12 cellular contexts compared by ENCODE assay signal in genomic region chr17:56109811-56110210, GRCh38. TPM values are rescaled to one million over a fixed set of nuclear protein-coding genes. Genes with fewer than 3 reads are reported as not detected.
DNase-seq lines count a peak whose midpoint lies in the region; ATAC-seq and TF ChIP-seq lines count a peak whose summit lies in the region.
"Had no signal": no experiment of that assay in that cellular context is flagged by ENCODE, and none has a peak within 500 bp of the region (broad histone marks: within the 10 kb centered on the region; RNA-seq: fewer than 3 reads in every experiment).

No MANE protein-coding gene starts in this region.

- ATAC-seq in HG02798 (IDR thresholded peaks at IDR 0.05; ENCODE audit: poor library complexity, unreplicated experiment): no peak
- ATAC-seq in GM18870 (IDR thresholded peaks at IDR 0.05; ENCODE audit: unreplicated experiment): no peak
- no peak for ATAC-seq in GM18861 (IDR thresholded peaks at IDR 0.05; ENCODE audit: unreplicated experiment)
- ATAC-seq: GM23338 had no signal

- H3K27me3 ChIP-seq in mucosa of stomach (ENCODE audit: control insufficient read depth, insufficient read depth, low read length): no peaks in the 10 kb centered on the region

- no peaks in the 10 kb centered on the region for H3K36me3 ChIP-seq in mucosa of stomach (ENCODE audit: control insufficient read depth, insufficient read depth, low read length)

- H3K4me3 ChIP-seq in mucosa of stomach (ENCODE audit: low read length): no peak overlapping the region
- H3K4me3 ChIP-seq: GM23338 had no signal

- TF ChIP-seq CTCF in VCaP (conservative IDR thresholded peaks at IDR 0.05): no peak

- H3K9ac ChIP-seq in mucosa of stomach (ENCODE audit: low read length): peak overlapping the region; percentile 14

- H3K9me3 ChIP-seq in mucosa of stomach (ENCODE audit: control insufficient read depth, low read length): no peaks in the 10 kb centered on the region
- H3K9me3 ChIP-seq: Caco-2 had no signal

- H3K4me1 ChIP-seq in mucosa of stomach (ENCODE audit: control insufficient read depth, insufficient read depth, low read length): peaks cover 54% of the 10 kb centered on the region

- DNase-seq in HT-29 (ENCODE audit: low spot score): peak; percentile 50
- DNase-seq: Caco-2; CD8-positive, alpha-beta memory T cell; GF-D8; H7 had no signal

- peak overlapping the region; percentile 48; the same call in 1 of the 2 replicates for H3K27ac ChIP-seq in VCaP

RNA-seq across cellular contexts. Expression of gene ANKFN1, which starts 43.5 kb away (rescaled TPM):
- 0.29 TPM in 1 of 2 replicates, not detected in the other for total RNA-seq in HT-29 (2014; rRNA removed; shearing (Covaris generic))
- total RNA-seq: A673; CD8-positive, alpha-beta memory T cell; GM23338; H7 had no signal
